In the genomic region with DNA sequence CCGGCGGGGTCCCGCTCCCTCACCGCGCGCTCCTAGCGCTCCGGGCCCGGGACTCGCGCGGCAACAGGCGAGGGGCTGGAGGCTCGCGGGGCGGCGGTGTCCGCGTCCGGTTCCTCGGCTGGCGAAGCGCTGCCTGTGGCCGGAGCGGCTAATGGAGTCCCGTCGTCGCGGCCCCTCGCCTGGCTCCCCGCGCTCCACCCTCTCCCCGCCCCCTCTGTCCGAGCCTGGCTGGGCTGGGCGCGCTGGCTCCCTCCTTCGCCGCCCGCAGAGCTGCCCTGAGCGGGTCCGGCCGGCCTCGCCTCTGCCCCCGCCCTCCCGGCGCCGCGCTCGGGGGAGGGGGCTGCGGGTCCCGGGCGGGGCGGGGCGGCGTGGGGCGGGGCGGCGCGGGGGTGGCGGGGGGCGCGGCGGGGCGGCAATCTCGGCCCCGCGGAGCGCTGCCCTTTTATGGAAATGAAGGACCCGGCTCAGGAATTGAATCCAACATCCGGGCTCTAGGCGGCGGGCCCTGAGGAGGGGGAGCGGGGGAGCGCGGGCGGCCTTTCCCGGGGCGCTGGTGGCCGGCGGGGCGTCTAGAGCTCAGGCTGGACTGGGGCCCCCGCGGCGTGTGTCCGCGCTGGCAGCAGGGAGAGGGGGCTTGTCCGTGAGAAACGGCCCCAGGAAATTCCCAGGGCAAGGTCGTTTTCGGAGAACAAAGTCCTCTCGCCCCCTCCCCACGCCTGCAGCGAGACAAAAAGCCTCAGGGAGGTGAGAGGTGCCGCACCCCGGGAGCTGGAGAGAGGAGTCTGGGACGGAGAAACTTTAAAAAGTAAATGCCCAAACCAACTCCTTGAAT, we compare ENCODE assay signal across 8 cellular contexts. TPM values are rescaled to one million over a fixed set of nuclear protein-coding genes. Genes with fewer than 3 reads are reported as not detected.
DNase-seq lines count a peak whose midpoint lies in the region; ATAC-seq, FAIRE-seq and TF ChIP-seq lines count a peak whose summit lies in the region.

TSS of gene FERMT2 (minus strand) at position 153 of the 832 bp plus-strand sequence. CDS start 482 bp downstream, outside the sequence.

- H3K4me1 Mint-ChIP-seq in Caco-2 (ENCODE audit: low read depth, unreplicated experiment) = peaks cover 17% of the 10 kb centered on the region

- peak within 1 kb of the TSS; percentile 98 for H2BK12ac ChIP-seq in H1 (ENCODE audit: low read depth, low read length)

- H3K9me3 ChIP-seq in Caco-2 = no peaks in the 10 kb centered on the region
- no peaks in the 10 kb centered on the region for H3K9me3 ChIP-seq in H1 (ENCODE audit: insufficient read depth in 2 of 2, low read depth in 1 of 2, low read length in 1 of 2)
- no peaks in the 10 kb centered on the region for H3K9me3 ChIP-seq in stomach

- TF ChIP-seq POLR2A in H1 (IDR thresholded peaks at IDR 0.05; ENCODE audit: control extremely low read depth in 1 of 2, low read depth in 2 of 2, low read length in 2 of 2) = peak; percentile 23 to 49; a peak in 1 of 3 replicates
- TF ChIP-seq POLR2A in lower leg skin (IDR thresholded peaks at IDR 0.05) = peak in 1 of 2 donors; percentile 48
- no peak for TF ChIP-seq POLR2A in stomach (IDR thresholded peaks at IDR 0.05)

- no peak within 1 kb of the TSS for H3K23ac ChIP-seq in H1 (ENCODE audit: insufficient read length)

- H3K4me1 ChIP-seq in Caco-2 (peaks cover 28% of the 10 kb centered on the region), H1 (replicated peaks in 1 of 4; ENCODE audit: control insufficient read depth in 3 of 4, insufficient read depth in 4 of 4, low read length in 3 of 4) (peaks cover 3 to 9% (median 5%) of the 10 kb centered on the region in 4 experiments; a peak in 5 of 7 replicates), stomach (peaks cover 8 to 52% (median 30%) of the 10 kb centered on the region in 4 donors)

- peak within 1 kb of the TSS; percentile 24 for H3K4ac ChIP-seq in H1 (replicated peaks; ENCODE audit: insufficient read length, low read depth, low read length)

- peak within 1 kb of the TSS; percentile 96 for H3K18ac ChIP-seq in H1 (ENCODE audit: extremely low read depth, low read length)

- no peak within 1 kb of the TSS for H4K91ac ChIP-seq in H1 (replicated peaks; ENCODE audit: insufficient read length, low read length)

- H4K5ac ChIP-seq in H1 (ENCODE audit: insufficient read length, low read depth, low read length) = peak within 1 kb of the TSS; percentile 82

- TF ChIP-seq EP300 in H1 (IDR thresholded peaks at IDR 0.05; ENCODE audit: borderline replicate concordance in 1 of 2, low read depth in 2 of 2, low read length in 2 of 2) (no peak), stomach (IDR thresholded peaks at IDR 0.05) (no peak)

- H2BK20ac ChIP-seq in H1 (ENCODE audit: low read length) = no peak within 1 kb of the TSS

- FAIRE-seq in H1 (lab: Jason Lieb, UNC) = no peak

- H3K27ac Mint-ChIP-seq in Caco-2 (ENCODE audit: unreplicated experiment) = peak within 1 kb of the TSS; percentile 73

- DNase-seq in Caco-2 = peak; percentile 89 to 96
- DNase-seq in NCI-H1930 (lab: John Stamatoyannopoulos, UW) = peak; percentile 84 to 92
- DNase-seq in H1 (ENCODE audit: low read depth in 1 of 2, low spot score in 2 of 2) = peak in 1 of 2 experiments; percentile 91
- DNase-seq in lower leg skin (ENCODE audit: low spot score in 2 of 2) = peak; percentile 68 to 96
- DNase-seq in stomach = peak; percentile 86
- DNase-seq in SKM-1 (lab: John Stamatoyannopoulos, UW; ENCODE audit: unreplicated experiment) = no peak

- peaks cover 22 to 44% of the 10 kb centered on the region in 2 experiments; a peak in 3 of 4 replicates for H3K79me2 ChIP-seq in H1 (ENCODE audit: control insufficient read depth in 1 of 2, insufficient read depth in 2 of 2, low read length in 2 of 2)

- no peak within 1 kb of the TSS for H3K14ac ChIP-seq in H1 (ENCODE audit: insufficient read length)

- H3K79me1 ChIP-seq in H1 (ENCODE audit: low read depth, low read length) = peaks cover 2% of the 10 kb centered on the region; the same call in 1 of the 2 replicates

- peak within 1 kb of the TSS; percentile 26 for H2BK120ac ChIP-seq in H1 (replicated peaks; ENCODE audit: low read depth, low read length)

- H3K36me3 Mint-ChIP-seq in Caco-2 (ENCODE audit: insufficient read depth, unreplicated experiment) = peaks cover 7% of the 10 kb centered on the region

- no peak within 1 kb of the TSS for H2BK15ac ChIP-seq in H1 (ENCODE audit: low read length)

- H3K4me2 ChIP-seq in H1 (ENCODE audit: insufficient read depth in 1 of 2, low read depth in 2 of 2, low read length in 2 of 2) = peak within 1 kb of the TSS; percentile 83 to 96

- H3K4me3 Mint-ChIP-seq in Caco-2 (ENCODE audit: unreplicated experiment) = peak within 1 kb of the TSS; percentile 94

- intact Hi-C loops in Caco-2 (cut with micrococcal nuclease; ENCODE audit: unreplicated experiment) = loop anchor here (2.0 kb wide), 1 partner anchor 26 kb away; no protein-coding TSS in a partner anchor
- intact Hi-C loops in lower leg skin (cut with DNase I; ENCODE audit: low total_unique reads) = no loop called here
- intact Hi-C loops in stomach (cut with DNase I; ENCODE audit: low total_unique reads) = no loop called here

- no TSS peak for BruUV-seq in Caco-2 (replicated peaks; lab: Mats Ljungman, UMichigan)

- H3K27ac ChIP-seq in H1 (ENCODE audit: low read depth, low read length) (peak within 1 kb of the TSS; percentile 96), stomach (peak within 1 kb of the TSS; percentile 89 to 99 (median 97))

- H2AFZ ChIP-seq in H1 (ENCODE audit: low read length) = peak within 1 kb of the TSS; percentile 48

- H4K20me1 ChIP-seq in H1 (replicated peaks in 1 of 2; ENCODE audit: control insufficient read depth in 1 of 2, insufficient read depth in 2 of 2, low read length in 2 of 2) = peaks cover 2 to 5% of the 10 kb centered on the region in 2 experiments

- peak within 1 kb of the TSS; percentile 81 to 92 (median 85) for H3K9ac ChIP-seq in H1 (replicated peaks in 1 of 4; ENCODE audit: extremely low read depth in 1 of 4, low read depth in 3 of 4, low read length in 3 of 4)

- H3K23me2 ChIP-seq in H1 (ENCODE audit: low read depth, low read length) = peaks cover 7% of the 10 kb centered on the region

- H3K27me3 Mint-ChIP-seq in Caco-2 (ENCODE audit: insufficient read depth, unreplicated experiment) = no peaks in the 10 kb centered on the region

- H3K4me3 ChIP-seq in Caco-2 (ENCODE audit: low read depth, low read length) (peak within 1 kb of the TSS; percentile 99), WI38 (ENCODE audit: low read depth, low read length) (peak within 1 kb of the TSS; percentile 98), H1 (ENCODE audit: extremely low read depth in 1 of 4, insufficient read depth in 2 of 4, low read depth in 3 of 4, low read length in 4 of 4) (peak within 1 kb of the TSS; percentile 66 to 99 (median 96)), lower leg skin (ENCODE audit: low read depth, poor library complexity, severe bottlenecking) (peak within 1 kb of the TSS; percentile 82), stomach (peak within 1 kb of the TSS; percentile 72 to 94 (median 87))

- CTCF ChIA-PET in Caco-2 (lab: Charles Lee) = interaction anchor here (0.7 to 0.9 kb wide), 3 partner anchors 10 to 38 kb away, joined by 3 to 6 read pairs (median 3); no protein-coding TSS in a partner anchor
- CTCF ChIA-PET in H1 (lab: Charles Lee; ENCODE audit: partially characterized antibody) = interaction anchor here (0.9 to 2.2 kb wide), 4 partner anchors 11 to 122 kb away, joined by 3 to 8 read pairs (median 4); no protein-coding TSS in a partner anchor

- no peak for TF ChIP-seq RAD21 in H1 (IDR thresholded peaks at IDR 0.05 in 1 of 2, conservative IDR thresholded peaks at IDR 0.05 in 1 of 2; ENCODE audit: low read depth in 2 of 2, low read length in 2 of 2)

- POLR2A ChIA-PET in Caco-2 (lab: Charles Lee) (interaction anchor here (0.6 to 0.9 kb wide), 6 partner anchors 10 to 1340 kb away, joined by 3 to 10 read pairs (median 4); no protein-coding TSS in a partner anchor), H1 (lab: Charles Lee; ENCODE audit: partially characterized antibody) (interaction anchor here (0.6 to 2.4 kb wide), 16 partner anchors 8 to 201 kb away, joined by 3 to 10 read pairs (median 4); partner anchors contain the start of gene DDHD1)

- no peaks in the 10 kb centered on the region for H3K9me3 Mint-ChIP-seq in Caco-2 (ENCODE audit: unreplicated experiment)

- no peaks in the 10 kb centered on the region for H3K36me3 ChIP-seq in Caco-2 (ENCODE audit: control insufficient read depth, insufficient read depth, low read length)
- H3K36me3 ChIP-seq in H1 (ENCODE audit: control insufficient read depth in 2 of 4, insufficient read depth in 4 of 4, low read length in 3 of 4) = peaks cover 0 to 21% (median 2%) of the 10 kb centered on the region in 4 experiments; a peak in 3 of 8 replicates
- peaks cover 0 to 9% (median 5%) of the 10 kb centered on the region in 4 donors for H3K36me3 ChIP-seq in stomach

- TF ChIP-seq CTCF in Caco-2 (IDR thresholded peaks at IDR 0.05; ENCODE audit: insufficient read depth in 1 of 2, low read depth in 1 of 2, low read length in 1 of 2, severe bottlenecking in 1 of 2, unreplicated experiment in 1 of 2) = peak in 1 of 2 experiments; percentile 19
- no peak for TF ChIP-seq CTCF in WI38 (IDR thresholded peaks at IDR 0.05; ENCODE audit: low read depth, low read length)
- TF ChIP-seq CTCF in H1 (IDR thresholded peaks at IDR 0.05; ENCODE audit: control extremely low read depth in 1 of 3, insufficient read depth in 1 of 3, low read depth in 1 of 3, low read length in 3 of 3) = no peak
- TF ChIP-seq CTCF in lower leg skin (IDR thresholded peaks at IDR 0.05) = no peak
- TF ChIP-seq CTCF in stomach (IDR thresholded peaks at IDR 0.05) = no peak

- H3K56ac ChIP-seq in H1 (replicated peaks; ENCODE audit: insufficient read length, low read depth, low read length) = peak within 1 kb of the TSS; percentile 71

- WGBS in H1 (ENCODE audit: extremely low coverage in 1 of 2, insufficient coverage in 1 of 2, insufficient read length in 1 of 2, insufficient replicate concordance in 2 of 2, low coverage in 1 of 2, low lambda C conversion rate in 2 of 2, missing lambda C conversion rate in 1 of 2), 2 experiments = 1% methylated on average over 17 of the region's 96 CpGs; no CpG with 5 or more reads in 1 of the 2 experiments
- WGBS in lower leg skin, 2 donors = 0 to 1% methylated on average over 21 to 54 of the region's 96 CpGs
- WGBS in stomach, 5 donors = 0 to 2% (median 1%) methylated on average over 31 to 95 of the region's 96 CpGs

- no peaks in the 10 kb centered on the region for H3K27me3 ChIP-seq in Caco-2 (replicated peaks; ENCODE audit: control insufficient read depth, insufficient read depth, low read length)
- no peaks in the 10 kb centered on the region for H3K27me3 ChIP-seq in H1 (replicated peaks in 1 of 4; ENCODE audit: control insufficient read depth in 3 of 4, extremely low read depth in 1 of 4, insufficient read depth in 3 of 4, low read length in 3 of 4)
- H3K27me3 ChIP-seq in stomach = peaks cover 0 to 25% (median 10%) of the 10 kb centered on the region in 3 donors

- peak within 1 kb of the TSS; percentile 90 for H4K8ac ChIP-seq in H1 (ENCODE audit: extremely low read depth, insufficient read depth, low read length)

- peak within 1 kb of the TSS; percentile 20; the same call in 1 of the 2 replicates for H2AK5ac ChIP-seq in H1 (ENCODE audit: low read depth, low read length)

- peak; percentile 65 for ATAC-seq in GM21723 (IDR thresholded peaks at IDR 0.05; ENCODE audit: unreplicated experiment)

- H2BK5ac ChIP-seq in H1 (ENCODE audit: low read depth, low read length) = peak within 1 kb of the TSS; percentile 84

RNA-seq across cellular contexts. Expression of gene FERMT2, which starts in this region (rescaled TPM):
- total RNA-seq in Caco-2 (2022) = 33.5 and 40.8 TPM in 2 replicates
- total RNA-seq in H1 (2021; fragmentation: NEBNext Ultra II Directional; extraction: Animal tissue kit (Norgen Biotek cat#: 25700)) = 120 and 142 TPM in 2 replicates
- 51.4 and 53.3 TPM in 2 replicates for polyA plus RNA-seq in H1 (2011; rRNA removed)
- polyA plus RNA-seq in H1 (2011; cell fraction: cytosol; rRNA removed) = 75.3 TPM
- polyA plus RNA-seq in H1 (2011; cell fraction: nucleus; rRNA removed) = 41.7 TPM
- polyA plus RNA-seq in H1 (2012, experiment 1 of 2) = 47.9 to 84.9 TPM (median 59.8 TPM) in 4 replicates
- polyA plus RNA-seq in H1 (2012, experiment 2 of 2) = 4.3 TPM
- polyA plus RNA-seq in H1 (2013, experiment 1 of 2) = 139 TPM
- 149 TPM for polyA plus RNA-seq in H1 (2013, experiment 2 of 2)
- polyA minus RNA-seq in H1 (2011; rRNA and poly(A)+ RNA removed) = 56.7 and 112 TPM in 2 replicates
- 53.7 TPM for polyA minus RNA-seq in H1 (2011; cell fraction: cytosol; rRNA and poly(A)+ RNA removed)
- 58.4 TPM for polyA minus RNA-seq in H1 (2011; cell fraction: nucleus; rRNA and poly(A)+ RNA removed)
- 10 to 100 TPM in 3 of 4 donors, 1 to 10 TPM in 1; 8.4 to 27.0 (median 15.1) TPM for total RNA-seq in lower leg skin
- 100 to 1,000 TPM in 2 of 5 donors, 10 to 100 TPM in 3; 44.3 to 213 (median 90.9) TPM for total RNA-seq in stomach
- 10 to 100 TPM; 25.9 to 41.9 (median 28.3) TPM for polyA plus RNA-seq in stomach

Comparison
In these comparisons a context has a peak if more than half of its experiments do, and no peak if none do; other contexts are left out.
1. POLR2A ChIP-seq: peak in H1 (2 of 2); none in stomach (0 of 4).
2. Peak in every context shown above with its lines, with median percentiles within 50 percentile points of each other: H3K4me3 ChIP-seq.